Comparison of ENCODE assay signal across 20 cellular contexts in genomic region chr11:122153746-122154145, GRCh38. TPM values are rescaled to one million over a fixed set of nuclear protein-coding genes. Genes with fewer than 3 reads are reported as not detected.
DNase-seq lines count a peak whose midpoint lies in the region; ATAC-seq lines count a peak whose summit lies in the region.
"Had no signal": no experiment of that assay in that cellular context is flagged by ENCODE, and none has a peak within 500 bp of the region (broad histone marks: within the 10 kb centered on the region; RNA-seq: fewer than 3 reads in every experiment).

No MANE protein-coding gene starts in this region.

- H3K9me3 ChIP-seq in MG63 = no peaks in the 10 kb centered on the region
- H3K9me3 ChIP-seq: prostate gland, vagina had no signal

- H3K27ac ChIP-seq in cingulate gyrus (ENCODE audit: low read depth, low read length) = peak overlapping the region; percentile 80
- H3K27ac ChIP-seq: coronary artery, hepatocyte, neural progenitor cell, prostate gland, vagina had no signal

- no peak for ATAC-seq in left lobe of liver
- ATAC-seq: CD8-positive, alpha-beta T cell; Right ventricle myocardium inferior had no signal

- H3K27me3 ChIP-seq in MG63 = no peaks in the 10 kb centered on the region
- H3K27me3 ChIP-seq: hepatocyte, neural progenitor cell, vagina had no signal

- peak; percentile 52 for DNase-seq in Ammon's horn (ENCODE audit: low spot score)
- no peak for DNase-seq in MG63
- DNase-seq in pons (ENCODE audit: low spot score) = peak; percentile 70
- no peak for DNase-seq in islet precursor cell
- no peak for DNase-seq in RPMI8226
- no peak for DNase-seq in left lobe of liver (ENCODE audit: low spot score)
- no peak for DNase-seq in GDM1 (lab: John Stamatoyannopoulos, UW)
- DNase-seq: activated B cell treated with CpG ODN at 0.5 μM for 24 hours; activated CD4-positive, alpha-beta T cell treated with anti-CD3 and anti-CD28 coated beads, Interleukin-2, amount 50 U/mL, for 48 hours; CD8-positive, alpha-beta T cell; NCI-H1436; NCI-H524 treated with DMSO at 0.1 percent for 48 hours; T1000 had no signal

- H3K36me3 ChIP-seq in MG63 = peaks cover 86% of the 10 kb centered on the region
- H3K36me3 ChIP-seq: neural progenitor cell, prostate gland, vagina had no signal

- peak overlapping the region; percentile 61 for H3K4me3 ChIP-seq in MG63
- H3K4me3 ChIP-seq: coronary artery, hepatocyte, neural progenitor cell, prostate gland, vagina had no signal

RNA-seq across cellular contexts. Expression of gene BLID, which starts 37.7 kb away (rescaled TPM):
- not detected in 2 replicates for total RNA-seq in MG63 (2014; rRNA removed; shearing (Covaris generic); ENCODE audit: low replicate concordance)
- total RNA-seq in left lobe of liver = 0.63 TPM
- total RNA-seq: activated B cell treated with CpG ODN at 0.5 μM for 24 hours; CD8-positive, alpha-beta T cell; Right ventricle myocardium inferior had no signal

Comparison
In these comparisons a context has a peak if more than half of its experiments do, and no peak if none do; other contexts are left out.
1. DNase-seq: peak in Ammon's horn (single experiment) and pons (single experiment); none in MG63 (single experiment), islet precursor cell (single experiment), RPMI8226 (single experiment), left lobe of liver (single experiment) and GDM1 (single experiment).